ENCODE assay signal across 9 cellular contexts in the genomic region with DNA sequence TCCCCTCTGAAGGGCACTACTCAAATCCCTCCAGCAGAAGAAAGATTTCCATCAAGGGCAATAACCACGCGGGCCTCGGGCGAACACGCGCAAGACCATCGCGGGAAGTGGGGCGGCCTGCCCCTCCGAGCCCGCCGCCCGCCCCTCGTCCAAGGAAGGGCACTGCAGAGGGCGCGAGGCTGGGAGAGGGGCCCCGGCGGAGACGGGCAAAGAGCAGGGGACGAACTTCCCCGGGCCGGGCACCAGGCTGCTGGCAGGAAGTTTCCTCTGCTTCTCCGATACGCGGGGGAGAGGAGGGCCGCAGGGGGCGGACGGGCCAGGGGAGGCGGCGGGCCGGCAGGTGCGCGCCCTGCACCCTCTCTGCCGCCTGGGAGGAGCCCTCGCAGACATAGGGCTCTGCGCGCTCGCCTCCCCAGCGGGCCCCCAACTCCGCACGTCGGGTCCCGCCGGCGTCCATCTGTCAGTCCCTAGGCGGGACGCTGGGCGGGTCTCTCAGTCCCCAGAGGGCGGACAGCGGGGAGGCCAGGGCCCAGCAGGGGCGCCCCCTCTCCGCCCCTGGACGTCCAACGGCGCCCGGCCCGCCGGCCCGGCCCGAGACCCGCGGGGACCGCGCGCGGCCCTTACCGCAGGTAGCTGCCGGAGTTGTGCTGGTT. TPM values are rescaled to one million over a fixed set of nuclear protein-coding genes. Genes with fewer than 3 reads are reported as not detected.
DNase-seq lines count a peak whose midpoint lies in the region; ATAC-seq and TF ChIP-seq lines count a peak whose summit lies in the region.
"Had no signal": no experiment of that assay in that cellular context is flagged by ENCODE, and none has a peak within 500 bp of the region (broad histone marks: within the 10 kb centered on the region; RNA-seq: fewer than 3 reads in every experiment).

No MANE protein-coding gene starts in this region.

- peaks cover 0 to 55% (median 13%) of the 10 kb centered on the region in 3 donors for H3K27me3 ChIP-seq in stomach

- TF ChIP-seq POLR2A in stomach (IDR thresholded peaks at IDR 0.05), result no peak

- no peak for TF ChIP-seq EP300 in stomach (IDR thresholded peaks at IDR 0.05)

- H3K4me1 Mint-ChIP-seq in activated CD4-positive, alpha-beta memory T cell treated with anti-CD3 and anti-CD28 coated beads, Interleukin-2, amount 10 ng/mL, durations not matched to agents 7 days and 5 days, result peaks cover 8% of the 10 kb centered on the region
- peaks cover 5 to 8% of the 10 kb centered on the region in 2 donors for H3K4me1 Mint-ChIP-seq in immature natural killer cell

- intact Hi-C loops in stomach (cut with DNase I; ENCODE audit: low total_unique reads), result no loop called here

- ATAC-seq in HG02610 (IDR thresholded peaks at IDR 0.05; ENCODE audit: unreplicated experiment) (no peak), HG03159 (IDR thresholded peaks at IDR 0.05; ENCODE audit: unreplicated experiment) (no peak)

- H3K9me3 ChIP-seq in stomach, result no peaks in the 10 kb centered on the region
- H3K9me3 ChIP-seq: adrenal gland had no signal

- peaks cover 42% of the 10 kb centered on the region for H3K27me3 Mint-ChIP-seq in activated CD4-positive, alpha-beta memory T cell treated with anti-CD3 and anti-CD28 coated beads, Interleukin-2, amount 10 ng/mL, durations not matched to agents 7 days and 5 days
- peaks cover 4 to 18% (median 7%) of the 10 kb centered on the region in 3 donors for H3K27me3 Mint-ChIP-seq in immature natural killer cell (ENCODE audit: low read depth in 3 of 3)

- peaks cover 16 to 42% (median 28%) of the 10 kb centered on the region in 4 donors for H3K4me1 ChIP-seq in stomach

- H3K27ac Mint-ChIP-seq in activated CD4-positive, alpha-beta memory T cell treated with anti-CD3 and anti-CD28 coated beads, Interleukin-2, amount 10 ng/mL, durations not matched to agents 7 days and 5 days, result no peak overlapping the region
- H3K27ac Mint-ChIP-seq in immature natural killer cell, result no peak overlapping the region

- POLR2A ChIA-PET in activated CD4-positive, alpha-beta memory T cell treated with anti-CD3 and anti-CD28 coated beads, Interleukin-2, amount 10 ng/mL, durations not matched to agents 7 days and 5 days (lab: Charles Lee), result no interaction called here

- CTCF ChIA-PET in activated CD4-positive, alpha-beta memory T cell treated with anti-CD3 and anti-CD28 coated beads, Interleukin-2, amount 10 ng/mL, durations not matched to agents 7 days and 5 days (lab: Charles Lee), result no interaction called here

- no peaks in the 10 kb centered on the region for H3K9me3 Mint-ChIP-seq in activated CD4-positive, alpha-beta memory T cell treated with anti-CD3 and anti-CD28 coated beads, Interleukin-2, amount 10 ng/mL, durations not matched to agents 7 days and 5 days
- no peaks in the 10 kb centered on the region for H3K9me3 Mint-ChIP-seq in immature natural killer cell

- H3K36me3 Mint-ChIP-seq in activated CD4-positive, alpha-beta memory T cell treated with anti-CD3 and anti-CD28 coated beads, Interleukin-2, amount 10 ng/mL, durations not matched to agents 7 days and 5 days (ENCODE audit: low read depth), result no peaks in the 10 kb centered on the region
- H3K36me3 Mint-ChIP-seq in immature natural killer cell, result no peaks in the 10 kb centered on the region

- peak; percentile 18 for DNase-seq in stimulated activated CD4-positive, alpha-beta T cell treated with anti-CD3 and anti-CD28 coated beads, Interleukin-15, amount 100 ng/mL, for 24 hours
- DNase-seq in stimulated activated CD4-positive, alpha-beta T cell treated with anti-CD3 and anti-CD28 coated beads, Interleukin-12 subunit alpha, Interleukin-12 subunit beta, amount 100 ng/mL, for 4 hours, result no peak
- DNase-seq in activated CD4-positive, alpha-beta memory T cell treated with anti-CD3 and anti-CD28 coated beads, Interleukin-2, amount 10 ng/mL, durations not matched to agents 7 days and 5 days, result no peak
- DNase-seq in immature natural killer cell, result no peak
- no peak for DNase-seq in stomach
- no peak for DNase-seq in SK-N-DZ (ENCODE audit: low spot score)

- peaks cover 0 to 8% (median 5%) of the 10 kb centered on the region in 4 donors for H3K36me3 ChIP-seq in stomach
- H3K36me3 ChIP-seq: adrenal gland had no signal

- peak overlapping the region; percentile 85 to 93 (median 87) for H3K27ac ChIP-seq in stomach
- H3K27ac ChIP-seq: adrenal gland had no signal

- no peak for TF ChIP-seq CTCF in stomach (IDR thresholded peaks at IDR 0.05)

- H3K4me3 Mint-ChIP-seq in activated CD4-positive, alpha-beta memory T cell treated with anti-CD3 and anti-CD28 coated beads, Interleukin-2, amount 10 ng/mL, durations not matched to agents 7 days and 5 days, result peak overlapping the region; percentile 49
- H3K4me3 Mint-ChIP-seq in immature natural killer cell, result peak overlapping the region in 4 of 5 donors; percentile 41 to 71 (median 68)

- H3K4me3 ChIP-seq in stomach, result peak overlapping the region; percentile 51 to 71 (median 58)

- 0 to 3% (median 1%) methylated on average over 23 to 68 of the region's 68 CpGs for WGBS in stomach, 5 donors

RNA-seq across cellular contexts. Expression of a gene that starts 0.5 kb away (rescaled TPM):
- under 1 TPM; 0.08 to 0.28 TPM for total RNA-seq in activated CD4-positive, alpha-beta memory T cell treated with anti-CD3 and anti-CD28 coated beads, Interleukin-2, amount 10 ng/mL, durations not matched to agents 7 days and 5 days
- polyA plus RNA-seq in immature natural killer cell (under 1 TPM in 2 of 3 donors, not detected in 1; 0.02 to 0.14 TPM), stomach (10 to 100 TPM in 1 of 3 donors, 1 to 10 TPM in 2; 6.8 to 10.4 (median 7.6) TPM)
- total RNA-seq in stomach, result 100 to 1,000 TPM in 1 of 5 donors, 10 to 100 TPM in 4; 31.4 to 154 (median 48.2) TPM
- polyA plus RNA-seq in SK-N-DZ (2014; cell fraction: cytosol; rRNA removed), result not detected in 2 replicates
- 0.08 TPM in 1 of 2 replicates, not detected in the other for polyA plus RNA-seq in SK-N-DZ (2014; cell fraction: nucleus; rRNA removed)

Comparison
In these comparisons a context has a peak if more than half of its experiments do, and no peak if none do; other contexts are left out.
1. RNA of a gene that starts 0.5 kb away (total RNA-seq): 31.4 to 154 TPM in stomach; 0.08 to 0.28 TPM in activated CD4-positive, alpha-beta memory T cell treated with anti-CD3 and anti-CD28 coated beads, Interleukin-2, amount 10 ng/mL, durations not matched to agents 7 days and 5 days; every median in the first group is over 10 times any median in the second.